Comparison of ENCODE assay signal across 4 cellular contexts in the genomic region with DNA sequence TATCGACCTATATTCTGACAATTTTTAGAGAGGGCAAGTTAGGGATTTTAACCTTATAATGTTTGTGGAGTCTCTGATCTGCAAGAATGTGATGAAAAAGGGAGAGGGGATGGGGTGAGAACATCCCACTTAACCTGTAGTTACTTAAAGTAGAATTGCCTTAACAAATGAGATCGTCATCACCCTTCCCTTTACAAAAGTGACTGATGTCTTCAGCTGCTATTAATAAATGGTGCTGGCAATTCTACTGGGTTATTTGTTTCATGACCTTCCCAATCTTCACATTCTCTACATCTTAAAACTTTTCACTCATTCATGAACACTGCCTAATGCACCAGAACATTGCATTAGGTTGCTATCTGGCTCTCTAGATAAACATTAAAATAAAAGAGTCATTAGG.
"Had no signal": no experiment of that assay in that cellular context is flagged by ENCODE, and none has a peak within 500 bp of the region (broad histone marks: within the 10 kb centered on the region; RNA-seq: fewer than 3 reads in every experiment).

No MANE protein-coding gene starts in this region.

- ATAC-seq: HepG2, K562 had no signal

- H3K27ac ChIP-seq: HL-60 had no signal

- DNase-seq: IMR-90 had no signal

- H3K4me3 ChIP-seq: K562 had no signal
